Comparison of ENCODE assay signal across 8 cellular contexts in genomic region chr19:52296400-52296772, GRCh38. TPM values are rescaled to one million over a fixed set of nuclear protein-coding genes. Genes with fewer than 3 reads are reported as not detected.
DNase-seq lines count a peak whose midpoint lies in the region.

No MANE protein-coding gene starts in this region.

- H3K36me3 ChIP-seq in KOPT-K1 (ENCODE audit: insufficient read depth, low read length) (peaks cover 54% of the 10 kb centered on the region), mucosa of rectum (ENCODE audit: control insufficient read depth in 2 of 2, insufficient read depth in 2 of 2, low read length in 2 of 2) (peaks cover 16 to 17% of the 10 kb centered on the region in 2 donors)

- peaks cover 10 to 12% of the 10 kb centered on the region in 2 donors for H3K4me1 ChIP-seq in mucosa of rectum (ENCODE audit: control insufficient read depth in 2 of 2, insufficient read depth in 2 of 2, low read length in 2 of 2)

- no peaks in the 10 kb centered on the region for H3K27me3 ChIP-seq in mucosa of rectum (ENCODE audit: control insufficient read depth in 2 of 2, insufficient read depth in 2 of 2, low read length in 2 of 2)

- H3K27ac ChIP-seq in KOPT-K1 (ENCODE audit: low read depth, low read length, poor library complexity, severe bottlenecking) (peak overlapping the region; percentile 23), caudate nucleus (ENCODE audit: low read depth, low read length) (peak overlapping the region; percentile 0), mucosa of rectum (ENCODE audit: low read depth in 2 of 2, low read length in 2 of 2) (peak overlapping the region; percentile 74 to 75)

- H3K9ac ChIP-seq in mucosa of rectum (ENCODE audit: low read depth in 1 of 2, low read length in 2 of 2): peak overlapping the region; percentile 75 to 86

- DNase-seq in Daoy (ENCODE audit: low read depth) (peak; percentile 4), caudate nucleus (lab: John Stamatoyannopoulos, UW) (peak in 1 of 61 donors; percentile 13), NCI-H1436 (lab: John Stamatoyannopoulos, UW) (no peak), epidermal melanocyte (ENCODE audit: insufficient read length, low spot score) (no peak), EL (no peak), D341Med (ENCODE audit: low spot score) (no peak)

- H3K9me3 ChIP-seq in KOPT-K1 (ENCODE audit: insufficient read depth, low read length, poor library complexity, severe bottlenecking) (peaks cover 42% of the 10 kb centered on the region), mucosa of rectum (ENCODE audit: control insufficient read depth in 2 of 2, low read length in 2 of 2) (peaks cover 4 to 6% of the 10 kb centered on the region in 2 donors)

- peak overlapping the region; percentile 82 to 94 for H3K4me3 ChIP-seq in mucosa of rectum (ENCODE audit: low read length in 2 of 2)

RNA-seq across cellular contexts. Expression of gene ZNF480, which starts 0.6 kb away (rescaled TPM):
- total RNA-seq in Daoy (2014; rRNA removed; shearing (Covaris generic)): 8.6 and 10.7 TPM in 2 replicates

RNA-seq across cellular contexts. Expression of gene ZNF766, which starts 27.0 kb away (rescaled TPM):
- 7.5 and 12.5 TPM in 2 replicates for total RNA-seq in Daoy (2014; rRNA removed; shearing (Covaris generic))

RNA-seq across cellular contexts. Expression of gene ZNF610, which starts 39.7 kb away (rescaled TPM):
- 3.8 and 6.5 TPM in 2 replicates for total RNA-seq in Daoy (2014; rRNA removed; shearing (Covaris generic))

Comparison
In these comparisons a context has a peak if more than half of its experiments do, and no peak if none do; other contexts are left out.
1. H3K27ac ChIP-seq: peak in every context shown above with its lines; median percentile 74 in mucosa of rectum; 23 in KOPT-K1; 0 in caudate nucleus.